In the genomic region with DNA sequence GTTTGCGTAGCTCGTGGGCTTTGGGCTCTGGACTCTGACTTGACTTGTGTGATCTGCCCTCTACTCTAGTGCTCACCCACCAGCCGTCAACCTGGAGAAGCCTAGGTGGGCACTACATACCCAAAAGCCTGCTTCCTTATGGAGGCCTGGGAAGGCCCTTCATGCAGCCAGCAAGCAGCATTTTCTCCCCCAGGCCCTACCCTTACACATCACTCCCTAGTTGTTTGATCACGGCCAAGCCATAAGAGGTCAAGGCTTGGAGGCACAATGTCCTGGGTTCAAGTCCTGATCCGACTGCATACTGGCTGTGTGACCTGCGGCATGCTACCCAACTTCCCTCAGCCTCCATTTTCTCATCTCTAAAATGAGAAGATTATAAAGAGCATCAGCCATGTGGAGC, we compare ENCODE assay signal across 33 cellular contexts.
"Had no signal": no experiment of that assay in that cellular context is flagged by ENCODE, and none has a peak within 500 bp of the region (broad histone marks: within the 10 kb centered on the region; RNA-seq: fewer than 3 reads in every experiment).

No MANE protein-coding gene starts in this region.

- H3K4me3 ChIP-seq: neural progenitor cell, ovary, psoas muscle, skin epidermis, smooth muscle cell, spleen, suprapubic skin, testis, tibial artery, transverse colon, upper lobe of right lung, uterus had no signal

- H3K79me2 ChIP-seq: parathyroid adenoma had no signal

- H3K4me1 Mint-ChIP-seq: naive thymus-derived CD4-positive, alpha-beta T cell; natural killer cell; stimulated activated memory B cell treated with anti-CD40 and anti-IgM and Interleukin-4, amounts not matched to agents 10 μg/mL and 1 μg/mL and 100 μg/mL, for 72 hours; stimulated activated naive CD8-positive, alpha-beta T cell treated with anti-CD3 and anti-CD28 coated beads, Interleukin-15, amount 100 ng/mL, for 72 hours had no signal

- H3K27ac ChIP-seq: neural progenitor cell, neutrophil, ovary, parathyroid adenoma, psoas muscle, skin epidermis, spleen, suprapubic skin, testis, tibial artery, transverse colon, upper lobe of right lung, uterus had no signal

- H3K27me3 ChIP-seq: neural progenitor cell, neutrophil, ovary, spleen, suprapubic skin, testis, tibial artery, transverse colon, upper lobe of right lung, uterus had no signal

- ATAC-seq: naive thymus-derived CD4-positive, alpha-beta T cell; natural killer cell; psoas muscle; right cardiac atrium; sciatic nerve; stimulated activated memory B cell treated with anti-CD40 and anti-IgM and Interleukin-4, amounts not matched to agents 10 μg/mL and 1 μg/mL and 100 μg/mL, for 72 hours; stimulated activated naive CD8-positive, alpha-beta T cell treated with anti-CD3 and anti-CD28 coated beads, Interleukin-15, amount 100 ng/mL, for 72 hours; stimulated activated naive CD8-positive, alpha-beta T cell treated with anti-CD3 and anti-CD28 coated beads, Interleukin-15, Interleukin-2, amounts not matched to agents 100 U/mL and 50 U/mL, for 24 hours; upper lobe of right lung had no signal

- H3K4me2 ChIP-seq: neural progenitor cell, smooth muscle cell had no signal

- H3K4me3 Mint-ChIP-seq: naive thymus-derived CD4-positive, alpha-beta T cell; natural killer cell; nephron; neural progenitor cell; stimulated activated memory B cell treated with anti-CD40 and anti-IgM and Interleukin-4, amounts not matched to agents 10 μg/mL and 1 μg/mL and 100 μg/mL, for 72 hours; stimulated activated naive CD8-positive, alpha-beta T cell treated with anti-CD3 and anti-CD28 coated beads, Interleukin-15, amount 100 ng/mL, for 72 hours; type B pancreatic cell had no signal

- DNase-seq: naive thymus-derived CD4-positive, alpha-beta T cell; natural killer cell; nucleus accumbens; ovary; posterior cingulate gyrus; psoas muscle; right cardiac atrium; spleen; stimulated activated CD4-positive, alpha-beta T cell treated with anti-CD3 and anti-CD28 coated beads, Interleukin-12 subunit alpha, Interleukin-12 subunit beta, amount 100 ng/mL, for 4 hours; stimulated activated CD4-positive, alpha-beta T cell treated with anti-CD3 and anti-CD28 coated beads, Interleukin-1b, Interleukin-23, amount 100 ng/mL, for 48 hours; stimulated activated CD4-positive, alpha-beta T cell treated with anti-CD3 and anti-CD28 coated beads, Interleukin-4, amount 100 ng/mL, for 1 hour; stimulated activated CD4-positive, alpha-beta T cell treated with anti-CD3 and anti-CD28 coated beads, Interleukin-4, amount 100 ng/mL, for 4 hours; stimulated activated CD8-positive, alpha-beta memory T cell treated with anti-CD3 and anti-CD28 coated beads, Interleukin-4, amount 100 ng/mL, for 48 hours; stimulated activated naive CD4-positive, alpha-beta T cell; stimulated activated naive CD8-positive, alpha-beta T cell treated with anti-CD3 and anti-CD28 coated beads, Interleukin-15, amount 100 ng/mL, for 72 hours; stimulated activated naive CD8-positive, alpha-beta T cell treated with anti-CD3 and anti-CD28 coated beads, Interleukin-15, Interleukin-2, amounts not matched to agents 100 U/mL and 50 U/mL, for 24 hours; substantia nigra; testis; tibial artery; transverse colon; upper lobe of right lung; uterus had no signal

- H2AFZ ChIP-seq: neural progenitor cell, parathyroid adenoma had no signal

- H3K4me1 ChIP-seq: parathyroid adenoma, spleen, suprapubic skin, testis, tibial artery, transverse colon, upper lobe of right lung, uterus had no signal

- H3K27me3 Mint-ChIP-seq: progenitor cell of endocrine pancreas; stimulated activated memory B cell treated with anti-CD40 and anti-IgM and Interleukin-4, amounts not matched to agents 10 μg/mL and 1 μg/mL and 100 μg/mL, for 72 hours; stimulated activated naive CD8-positive, alpha-beta T cell treated with anti-CD3 and anti-CD28 coated beads, Interleukin-15, amount 100 ng/mL, for 72 hours; type B pancreatic cell had no signal

- H3K9me3 Mint-ChIP-seq: natural killer cell; nephron; stimulated activated memory B cell treated with anti-CD40 and anti-IgM and Interleukin-4, amounts not matched to agents 10 μg/mL and 1 μg/mL and 100 μg/mL, for 72 hours; stimulated activated naive CD8-positive, alpha-beta T cell treated with anti-CD3 and anti-CD28 coated beads, Interleukin-15, amount 100 ng/mL, for 72 hours; type B pancreatic cell had no signal

- H3K9me3 ChIP-seq: neutrophil, ovary, psoas muscle, spleen, suprapubic skin, testis, tibial artery, transverse colon, upper lobe of right lung, uterus had no signal

- H3K27ac Mint-ChIP-seq: naive thymus-derived CD4-positive, alpha-beta T cell; natural killer cell; nephron; neural progenitor cell; progenitor cell of endocrine pancreas; stimulated activated memory B cell treated with anti-CD40 and anti-IgM and Interleukin-4, amounts not matched to agents 10 μg/mL and 1 μg/mL and 100 μg/mL, for 72 hours; stimulated activated naive CD8-positive, alpha-beta T cell treated with anti-CD3 and anti-CD28 coated beads, Interleukin-15, amount 100 ng/mL, for 72 hours; type B pancreatic cell had no signal

- H3K36me3 ChIP-seq: neural progenitor cell, neutrophil, ovary, spleen, suprapubic skin, tibial artery, transverse colon, upper lobe of right lung, uterus had no signal

- H3K36me3 Mint-ChIP-seq: naive thymus-derived CD4-positive, alpha-beta T cell; natural killer cell; neural progenitor cell; stimulated activated memory B cell treated with anti-CD40 and anti-IgM and Interleukin-4, amounts not matched to agents 10 μg/mL and 1 μg/mL and 100 μg/mL, for 72 hours; type B pancreatic cell had no signal
